Comparison of ENCODE assay signal across 9 cellular contexts in the genomic region with DNA sequence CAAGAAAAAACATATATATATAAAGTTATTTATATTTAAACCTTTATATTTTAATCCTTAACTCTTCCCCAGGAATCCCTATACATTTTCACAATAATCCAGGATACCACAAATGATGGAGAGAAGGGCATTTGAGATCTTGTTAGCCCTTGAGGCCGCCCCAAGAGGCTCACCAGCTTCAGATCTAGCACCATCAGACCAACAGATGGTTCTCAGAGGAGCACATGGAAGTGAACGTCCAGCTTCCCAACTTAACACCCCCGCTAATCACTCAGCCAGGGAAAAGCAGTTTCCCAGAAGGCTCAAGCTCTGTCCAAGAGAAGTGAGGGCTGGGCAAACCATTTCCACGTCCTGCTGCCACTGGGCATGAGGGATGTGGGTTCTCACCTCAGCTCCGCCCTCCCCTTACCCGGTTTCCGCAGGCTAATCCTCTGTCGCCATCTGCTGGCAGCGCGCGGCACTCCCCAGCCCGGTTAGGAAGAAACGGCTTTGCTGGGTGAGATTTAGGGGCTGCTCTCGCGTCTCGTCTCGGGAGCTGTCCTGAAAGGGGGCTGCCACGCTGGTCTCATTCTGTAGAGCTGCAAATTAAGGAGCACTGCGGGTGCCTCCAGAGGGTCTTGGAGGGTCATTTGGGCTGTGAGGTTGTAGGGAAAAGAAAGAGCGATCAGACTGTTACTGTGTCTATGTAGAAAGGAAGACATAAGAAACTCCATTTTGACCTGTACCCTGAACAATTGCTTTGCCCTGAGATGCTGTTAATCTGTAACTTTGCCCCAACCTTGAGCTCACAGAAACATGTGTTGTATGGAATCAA. TPM values are rescaled to one million over a fixed set of nuclear protein-coding genes. Genes with fewer than 3 reads are reported as not detected.
DNase-seq lines count a peak whose midpoint lies in the region; ATAC-seq and TF ChIP-seq lines count a peak whose summit lies in the region.
"Had no signal": no experiment of that assay in that cellular context is flagged by ENCODE, and none has a peak within 500 bp of the region (broad histone marks: within the 10 kb centered on the region; RNA-seq: fewer than 3 reads in every experiment).

No MANE protein-coding gene starts in this region.

- H3K4me1 Mint-ChIP-seq in IgD-negative memory B cell = peaks cover 11 to 15% (median 14%) of the 10 kb centered on the region in 3 donors

- no peak overlapping the region for H3K27ac ChIP-seq in RWPE1

- H3K36me3 Mint-ChIP-seq in IgD-negative memory B cell = peaks cover 13% of the 10 kb centered on the region

- peak overlapping the region in 2 of 3 donors; percentile 0 to 28 for H3K27ac Mint-ChIP-seq in IgD-negative memory B cell

- peak overlapping the region in 2 of 4 donors; percentile 33 to 34 for H3K4me3 Mint-ChIP-seq in IgD-negative memory B cell

- DNase-seq in DMS114 treated with DMSO at 0.1 percent for 48 hours (lab: John Stamatoyannopoulos, UW; ENCODE audit: unreplicated experiment) = peak; percentile 53
- DNase-seq in RWPE1 (ENCODE audit: low spot score) = peak; percentile 77
- DNase-seq in activated T-helper 1 cell treated with anti-CD3 and anti-CD28 coated beads, Interleukin-2, amount 50 U/mL, for 16 hours (ENCODE audit: low read depth in 1 of 2, low spot score in 1 of 2) = peak; percentile 76 to 84
- peak; percentile 55 for DNase-seq in fibroblast of the conjunctiva (ENCODE audit: low read depth)
- peak; percentile 32 for DNase-seq in non-pigmented ciliary epithelial cell (ENCODE audit: low read depth)
- DNase-seq in stromal cell of bone marrow (ENCODE audit: low read depth) = peak; percentile 34

- CTCF ChIA-PET in RWPE1 (lab: Yijun Ruan, JAX) = interaction anchor here (0.5 to 1.4 kb wide), 24 partner anchors 8 to 1676 kb away, joined by 3 to 12 read pairs (median 4); partner anchors contain the start of genes FAM111B and GLYATL1B

- POLR2A ChIA-PET in RWPE1 (lab: Yijun Ruan, JAX; ENCODE audit: low non-redundant PET) = interaction anchor here (0.5 kb wide), 1 partner anchor 9 kb away, joined by 3 read pairs; no protein-coding TSS in a partner anchor

- peak; percentile 98 for TF ChIP-seq CTCF in RWPE1 (conservative IDR thresholded peaks at IDR 0.05; ENCODE audit: low read depth)

- peaks cover 4 to 8% (median 6%) of the 10 kb centered on the region in 3 donors for H3K9me3 Mint-ChIP-seq in IgD-negative memory B cell

- ATAC-seq in GM21576 (IDR thresholded peaks at IDR 0.05; ENCODE audit: unreplicated experiment) = peak; percentile 96

- H3K27me3 Mint-ChIP-seq in IgD-negative memory B cell = no peaks in the 10 kb centered on the region

RNA-seq across cellular contexts. Expression of gene FAM111A, which starts 6.8 kb away (rescaled TPM):
- 23.7 TPM for polyA plus RNA-seq in IgD-negative memory B cell

RNA-seq across cellular contexts. Expression of gene FAM111B, which starts 28.8 kb away (rescaled TPM):
- polyA plus RNA-seq in IgD-negative memory B cell = 3.8 TPM

RNA-seq across cellular contexts. Expression of gene DTX4, which starts 36.1 kb away (rescaled TPM):
- polyA plus RNA-seq in IgD-negative memory B cell = 4.5 TPM

RNA-seq across cellular contexts. Expression of gene GLYATL1B, which starts 49.7 kb away (rescaled TPM):
- 0.26 TPM for polyA plus RNA-seq in IgD-negative memory B cell
- polyA plus RNA-seq: esophagus had no signal
